Comparison of ENCODE assay signal across 11 cellular contexts in genomic region chr21:31713973-31714740, GRCh38. TPM values are rescaled to one million over a fixed set of nuclear protein-coding genes. Genes with fewer than 3 reads are reported as not detected.
DNase-seq lines count a peak whose midpoint lies in the region; ATAC-seq and TF ChIP-seq lines count a peak whose summit lies in the region.
"Had no signal": no experiment of that assay in that cellular context is flagged by ENCODE, and none has a peak within 500 bp of the region (broad histone marks: within the 10 kb centered on the region; RNA-seq: fewer than 3 reads in every experiment).

No MANE protein-coding gene starts in this region.

- H3K4me1 Mint-ChIP-seq in WTC11, result peaks cover 81% of the 10 kb centered on the region
- H3K4me1 Mint-ChIP-seq in nephron progenitor cell, result peaks cover 7% of the 10 kb centered on the region

- H3K36me3 Mint-ChIP-seq in WTC11 (no peaks in the 10 kb centered on the region), nephron progenitor cell (ENCODE audit: low read depth) (peaks cover 43% of the 10 kb centered on the region)

- intact Hi-C loops in sciatic nerve (cut with DNase I), result no loop called here

- H3K9me3 Mint-ChIP-seq in WTC11 (no peaks in the 10 kb centered on the region), nephron progenitor cell (peaks cover 7% of the 10 kb centered on the region)

- peak overlapping the region; percentile 42; the same call in 1 of the 2 replicates for H3K27ac Mint-ChIP-seq in WTC11
- H3K27ac Mint-ChIP-seq in nephron progenitor cell, result peak overlapping the region; percentile 15

- H3K27ac ChIP-seq in RWPE1, result no peak overlapping the region
- H3K27ac ChIP-seq: 22Rv1 had no signal

- H3K4me3 Mint-ChIP-seq in WTC11 (no peak overlapping the region), nephron progenitor cell (no peak overlapping the region)

- POLR2A ChIA-PET in WTC11 (lab: Charles Lee), result no interaction called here
- POLR2A ChIA-PET in RWPE1 (lab: Yijun Ruan, JAX; ENCODE audit: low non-redundant PET), result no interaction called here

- no peak for TF ChIP-seq CTCF in WTC11 (IDR thresholded peaks at IDR 0.05)
- no peak for TF ChIP-seq CTCF in nephron progenitor cell (IDR thresholded peaks at IDR 0.05)
- no peak for TF ChIP-seq CTCF in RWPE1 (conservative IDR thresholded peaks at IDR 0.05; ENCODE audit: low read depth)

- no peaks in the 10 kb centered on the region for H3K27me3 Mint-ChIP-seq in WTC11 (ENCODE audit: low read depth)
- H3K27me3 Mint-ChIP-seq in nephron progenitor cell (ENCODE audit: low read depth, poor library complexity), result peaks cover 2% of the 10 kb centered on the region

- ATAC-seq in HG02798 (IDR thresholded peaks at IDR 0.05; ENCODE audit: poor library complexity, unreplicated experiment), result peak; percentile 47
- peak; percentile 44 for ATAC-seq in WTC11
- no peak for ATAC-seq in sciatic nerve

- CTCF ChIA-PET in WTC11 (lab: Charles Lee) (no interaction called here), RWPE1 (lab: Yijun Ruan, JAX) (no interaction called here)

- DNase-seq in DMS53 (lab: John Stamatoyannopoulos, UW), result peak; percentile 4
- DNase-seq in DMS53 treated with DMSO at 0.1 percent for 48 hours (lab: John Stamatoyannopoulos, UW; ENCODE audit: unreplicated experiment), result no peak
- DNase-seq in WTC11 (ENCODE audit: low spot score), result no peak
- DNase-seq in nephron progenitor cell, result no peak
- DNase-seq in effector CD8-positive, alpha-beta T cell (lab: John Stamatoyannopoulos, UW), result no peak
- DNase-seq in RWPE1 (ENCODE audit: low spot score), result no peak
- no peak for DNase-seq in sciatic nerve (ENCODE audit: low spot score)
- DNase-seq: kidney, NCI-H2171 treated with DMSO at 0.1 percent for 48 hours had no signal

TF ChIP-seq in WTC11, 78 proteins besides CTCF, POLR2A, EP300 and RAD21:
- TF ChIP-seq ZNF317 (CRISPR knock-in tag; IDR thresholded peaks at IDR 0.05; ENCODE audit: borderline replicate concordance, low read depth) (no peak), USF2 (CRISPR knock-in tag; IDR thresholded peaks at IDR 0.05) (no peak), FOXP4 (CRISPR knock-in tag; IDR thresholded peaks at IDR 0.05) (no peak), NFATC4 (CRISPR knock-in tag; IDR thresholded peaks at IDR 0.05) (no peak), ZBTB21 (CRISPR knock-in tag; IDR thresholded peaks at IDR 0.05; ENCODE audit: borderline replicate concordance) (no peak)

RNA-seq across cellular contexts. Expression of gene SCAF4, which starts 17.8 kb away (rescaled TPM):
- total RNA-seq in WTC11 (2021), result 54.0 to 55.9 TPM (median 55.2 TPM) in 3 replicates
- 36.6 TPM for total RNA-seq in sciatic nerve

RNA-seq across cellular contexts. Expression of gene SOD1, which starts 54.7 kb away (rescaled TPM):
- total RNA-seq in WTC11 (2021), result 181 to 206 TPM (median 201 TPM) in 3 replicates
- total RNA-seq in sciatic nerve, result 209 TPM
